Comparison of ENCODE assay signal across 8 cellular contexts in genomic region chr19:44570984-44571684, GRCh38. TPM values are rescaled to one million over a fixed set of nuclear protein-coding genes. Genes with fewer than 3 reads are reported as not detected.
A peak's percentile ranks its signal among the peaks of the same experiment; 100 is the strongest.
DNase-seq lines count a peak whose midpoint lies in the region; ATAC-seq, FAIRE-seq and TF ChIP-seq lines count a peak whose summit lies in the region.

No MANE protein-coding gene starts in this region.

- TF ChIP-seq CTCF in AG10803 (conservative IDR thresholded peaks at IDR 0.05; ENCODE audit: low read length) (peak; percentile 84), mucosa of descending colon (IDR thresholded peaks at IDR 0.05) (peak; percentile 65)

- H3K36me3 ChIP-seq in mucosa of descending colon (ENCODE audit: low read depth), result no peaks in the 10 kb centered on the region

- H3K4me3 ChIP-seq in AG10803 (ENCODE audit: low read length), result no peak overlapping the region
- H3K4me3 ChIP-seq in mucosa of descending colon, result no peak overlapping the region

- H3K27me3 Mint-ChIP-seq in activated CD4-positive, alpha-beta T cell treated with anti-CD3 and anti-CD28 coated beads, Interleukin-2, amount 10 ng/mL, durations not matched to agents 7 days and 5 days, result peaks cover 10% of the 10 kb centered on the region

- DNase-seq in AG10803 (ENCODE audit: low read depth) (peak; percentile 79), GM19239 (ENCODE audit: insufficient read length, low spot score) (peak; percentile 22), NCI-H226 (peak; percentile 52), epidermal melanocyte (ENCODE audit: insufficient read length, low spot score) (peak; percentile 64), mucosa of descending colon (peak in 1 of 3 donors; percentile 94), substantia nigra (lab: John Stamatoyannopoulos, UW) (peak in 34 of 49 donors; percentile 0 to 56 (median 14))
- DNase-seq in activated CD4-positive, alpha-beta T cell treated with anti-CD3 and anti-CD28 coated beads, Interleukin-2, amount 10 ng/mL, durations not matched to agents 7 days and 5 days, result peak; percentile 73

- POLR2A ChIA-PET in activated CD4-positive, alpha-beta T cell treated with anti-CD3 and anti-CD28 coated beads, Interleukin-2, amount 10 ng/mL, durations not matched to agents 7 days and 5 days (lab: Charles Lee), result no interaction called here

- peaks cover 5% of the 10 kb centered on the region for H3K4me1 ChIP-seq in mucosa of descending colon (ENCODE audit: low read depth)

- H3K27ac ChIP-seq in substantia nigra (ENCODE audit: low read depth, low read length, poor library complexity, severe bottlenecking), result no peak overlapping the region

- no peaks in the 10 kb centered on the region for H3K9me3 Mint-ChIP-seq in activated CD4-positive, alpha-beta T cell treated with anti-CD3 and anti-CD28 coated beads, Interleukin-2, amount 10 ng/mL, durations not matched to agents 7 days and 5 days

- H3K27ac Mint-ChIP-seq in activated CD4-positive, alpha-beta T cell treated with anti-CD3 and anti-CD28 coated beads, Interleukin-2, amount 10 ng/mL, durations not matched to agents 7 days and 5 days, result no peak overlapping the region

- no peak overlapping the region for H3K4me3 Mint-ChIP-seq in activated CD4-positive, alpha-beta T cell treated with anti-CD3 and anti-CD28 coated beads, Interleukin-2, amount 10 ng/mL, durations not matched to agents 7 days and 5 days

- peaks cover 4% of the 10 kb centered on the region for H3K4me1 Mint-ChIP-seq in activated CD4-positive, alpha-beta T cell treated with anti-CD3 and anti-CD28 coated beads, Interleukin-2, amount 10 ng/mL, durations not matched to agents 7 days and 5 days

- CTCF ChIA-PET in activated CD4-positive, alpha-beta T cell treated with anti-CD3 and anti-CD28 coated beads, Interleukin-2, amount 10 ng/mL, durations not matched to agents 7 days and 5 days (lab: Charles Lee), result interaction anchor here (0.6 to 1.5 kb wide), 5 partner anchors 9 to 647 kb away, joined by 3 to 4 read pairs (median 4); no protein-coding TSS in a partner anchor

- H3K9me3 ChIP-seq in mucosa of descending colon, result no peaks in the 10 kb centered on the region

- intact Hi-C loops in mucosa of descending colon (cut with DNase I, micrococcal nuclease), result loop anchor here in 1 of 2 donors (10.0 kb wide), 1 partner anchor 84 kb away; no protein-coding TSS in a partner anchor

- ATAC-seq in mucosa of descending colon (peak; percentile 90), HG02798 (IDR thresholded peaks at IDR 0.05; ENCODE audit: poor library complexity, unreplicated experiment) (no peak)

- peak; percentile 4 for FAIRE-seq in GM19239 (lab: Jason Lieb, UNC)

- H3K36me3 Mint-ChIP-seq in activated CD4-positive, alpha-beta T cell treated with anti-CD3 and anti-CD28 coated beads, Interleukin-2, amount 10 ng/mL, durations not matched to agents 7 days and 5 days (ENCODE audit: low read depth), result no peaks in the 10 kb centered on the region

RNA-seq across cellular contexts. Expression of gene CEACAM20, which starts 41.7 kb away (rescaled TPM):
- not detected for total RNA-seq in activated CD4-positive, alpha-beta T cell treated with anti-CD3 and anti-CD28 coated beads, Interleukin-2, amount 10 ng/mL, durations not matched to agents 7 days and 5 days
- total RNA-seq in mucosa of descending colon, result 1 to 10 TPM in 1 of 3 donors, under 1 TPM in 1, not detected in 1; 0.32 to 1.3 TPM

RNA-seq across cellular contexts. Expression of gene IGSF23, which starts 42.2 kb away (rescaled TPM):
- not detected for total RNA-seq in activated CD4-positive, alpha-beta T cell treated with anti-CD3 and anti-CD28 coated beads, Interleukin-2, amount 10 ng/mL, durations not matched to agents 7 days and 5 days
- total RNA-seq in mucosa of descending colon, result not detected
